In the genomic region with DNA sequence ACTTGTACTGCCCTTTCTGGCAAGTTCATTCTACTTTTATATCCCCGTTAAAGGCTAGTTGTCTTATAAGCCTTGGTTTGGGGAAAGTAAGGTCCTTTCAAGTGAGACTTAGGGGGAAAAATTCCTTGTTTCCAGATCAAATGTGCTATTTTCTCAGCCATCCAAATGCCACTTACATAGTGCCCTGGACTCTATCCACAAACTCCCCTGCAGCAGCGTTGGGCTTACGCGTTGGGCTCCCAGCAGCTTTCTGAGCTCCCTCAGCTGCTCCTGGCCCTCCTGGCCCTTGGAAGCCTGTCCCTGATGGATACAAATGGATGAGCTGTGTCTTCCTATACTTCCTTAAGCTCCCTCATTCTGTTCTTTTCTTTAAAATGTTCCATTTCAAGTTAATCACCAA, we compare ENCODE assay signal across 3 cellular contexts.
"Had no signal": no experiment of that assay in that cellular context is flagged by ENCODE, and none has a peak within 500 bp of the region (broad histone marks: within the 10 kb centered on the region; RNA-seq: fewer than 3 reads in every experiment).

No MANE protein-coding gene starts in this region.

- ATAC-seq: GM12878 had no signal

- H3K4me3 ChIP-seq: GM12878 had no signal

- DNase-seq: GDM1, GF-D8 had no signal
